9 cellular contexts compared by ENCODE assay signal in the genomic region with DNA sequence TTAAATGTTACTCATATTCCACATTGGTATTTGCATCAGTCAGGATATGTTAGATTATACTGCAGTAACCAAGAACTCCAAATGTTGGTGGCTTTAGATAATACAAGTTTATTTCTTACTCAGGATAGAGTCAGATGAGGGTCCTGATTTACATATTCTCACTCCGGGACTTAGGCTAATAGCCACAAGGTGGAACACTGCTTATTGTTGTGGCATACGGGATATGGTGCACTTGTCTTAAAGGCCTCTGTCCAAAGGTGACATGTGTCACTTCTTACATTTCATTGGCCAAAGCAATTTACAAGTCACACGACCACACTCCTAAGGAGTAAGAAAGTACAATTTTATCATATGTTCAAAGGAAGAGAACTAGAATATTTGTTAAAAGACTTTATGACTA.
"Had no signal": no experiment of that assay in that cellular context is flagged by ENCODE, and none has a peak within 500 bp of the region (broad histone marks: within the 10 kb centered on the region; RNA-seq: fewer than 3 reads in every experiment).

No MANE protein-coding gene starts in this region.

- H3K27ac Mint-ChIP-seq: GM23338, H9, HFFc6, IgD-negative memory B cell had no signal

- FAIRE-seq: H1, H54, HepG2 had no signal

- H3K4me3 ChIP-seq: GM23338 had no signal

- H3K36me3 Mint-ChIP-seq: IgD-negative memory B cell had no signal

- ATAC-seq: GM23338, HepG2 had no signal

- H3K4me3 Mint-ChIP-seq: GM23338, H9, HFFc6, IgD-negative memory B cell had no signal

- DNase-seq: H9, HCEC 1CT, HFFc6 had no signal

- H3K4me2 ChIP-seq: GM23338 had no signal

- H3K27ac ChIP-seq: HL-60 had no signal

- H2AFZ ChIP-seq: GM23338 had no signal

- H3K9me3 Mint-ChIP-seq: HFFc6, IgD-negative memory B cell had no signal

- H3K4me1 Mint-ChIP-seq: GM23338, IgD-negative memory B cell had no signal
